27 cellular contexts compared by ENCODE assay signal in genomic region chr11:32340181-32340580, GRCh38.
DNase-seq lines count a peak whose midpoint lies in the region; ATAC-seq, FAIRE-seq and TF ChIP-seq lines count a peak whose summit lies in the region.
"Had no signal": no experiment of that assay in that cellular context is flagged by ENCODE, and none has a peak within 500 bp of the region (broad histone marks: within the 10 kb centered on the region; RNA-seq: fewer than 3 reads in every experiment).

No MANE protein-coding gene starts in this region.

- FAIRE-seq in A549 (lab: Jason Lieb, UNC) = no peak
- FAIRE-seq: GM12878, GM12892, GM18507 had no signal

- POLR2A ChIA-PET in A549 (lab: Yijun Ruan, JAX) = no interaction called here

- DNase-seq in A549 (ENCODE audit: low read depth in 1 of 2, low spot score in 1 of 2) (no peak), mesothelial cell of epicardium (ENCODE audit: low spot score in 2 of 2, unreplicated experiment in 2 of 2) (no peak), omental fat pad (ENCODE audit: low spot score) (no peak), uterus (no peak), HPDE6-E6E7 (ENCODE audit: extremely low spot score) (no peak)
- DNase-seq: ACHN; BE2C; C1 segment of cervical spinal cord; CD4-positive, alpha-beta memory T cell; CD4-positive, CD25-positive, alpha-beta regulatory T cell; CD8-positive, alpha-beta memory T cell; COR-L47; DMS 273 treated with DMSO at 0.1 percent for 48 hours; DMS153; DMS53; DMS79; DND-41; EL; GDM1 had no signal

- no peak for TF ChIP-seq CTCF in A549 (IDR thresholded peaks at IDR 0.05)
- no peak for TF ChIP-seq CTCF in mesothelial cell of epicardium (IDR thresholded peaks at IDR 0.05; ENCODE audit: unreplicated experiment)
- TF ChIP-seq CTCF in omental fat pad (IDR thresholded peaks at IDR 0.05) = no peak
- no peak for TF ChIP-seq CTCF in uterus (IDR thresholded peaks at IDR 0.05)

- H3K4me1 ChIP-seq in A549 (peaks cover 9% of the 10 kb centered on the region; the same call in 2 of the 3 replicates), uterus (peaks cover 0 to 4% of the 10 kb centered on the region in 2 donors)
- H3K4me1 ChIP-seq: BE2C had no signal

- no peaks in the 10 kb centered on the region for H3K9me3 Mint-ChIP-seq in mesothelial cell of epicardium
- H3K9me3 Mint-ChIP-seq: CD4-positive, alpha-beta memory T cell; CD8-positive, alpha-beta memory T cell had no signal

- H3K27ac Mint-ChIP-seq in mesothelial cell of epicardium = peak overlapping the region; percentile 58
- H3K27ac Mint-ChIP-seq: CD14-positive monocyte; CD4-positive, alpha-beta memory T cell; CD4-positive, CD25-positive, alpha-beta regulatory T cell; CD8-positive, alpha-beta memory T cell had no signal

- H3K9me3 ChIP-seq in A549 = no peaks in the 10 kb centered on the region
- no peaks in the 10 kb centered on the region for H3K9me3 ChIP-seq in uterus
- H3K9me3 ChIP-seq: BE2C had no signal

- TF ChIP-seq RAD21 in A549 (conservative IDR thresholded peaks at IDR 0.05 in 1 of 2, IDR thresholded peaks at IDR 0.05 in 1 of 2) = no peak

- H3K4me3 ChIP-seq in A549 = no peak overlapping the region
- no peak overlapping the region for H3K4me3 ChIP-seq in uterus
- H3K4me3 ChIP-seq: BLaER1, GM12878 had no signal

- TF ChIP-seq POLR2A in A549 (IDR thresholded peaks at IDR 0.05; ENCODE audit: low read length) (no peak), uterus (IDR thresholded peaks at IDR 0.05) (no peak)

- intact Hi-C loops in uterus (cut with DNase I; ENCODE audit: low total_unique reads) = no loop called here

- H3K36me3 ChIP-seq in uterus = no peaks in the 10 kb centered on the region
- H3K36me3 ChIP-seq: BE2C, BLaER1 had no signal

- no peak for TF ChIP-seq EP300 in A549 (IDR thresholded peaks at IDR 0.05)

- no peaks in the 10 kb centered on the region for H3K27me3 ChIP-seq in uterus
- H3K27me3 ChIP-seq: BE2C, BLaER1 had no signal

- no peak overlapping the region for H3K4me3 Mint-ChIP-seq in mesothelial cell of epicardium
- H3K4me3 Mint-ChIP-seq: CD14-positive monocyte; CD4-positive, alpha-beta memory T cell; CD4-positive, CD25-positive, alpha-beta regulatory T cell; CD8-positive, alpha-beta memory T cell had no signal

- WGBS in A549 (ENCODE audit: missing lambda C conversion rate) = 69% methylated on average over 3 of the region's 3 CpGs

- H3K27ac ChIP-seq in A549 (no peak overlapping the region; a peak in 1 of 6 replicates), uterus (peak overlapping the region; percentile 91 to 92)
- H3K27ac ChIP-seq: 22Rv1, BLaER1 had no signal

- no peaks in the 10 kb centered on the region for H3K36me3 Mint-ChIP-seq in mesothelial cell of epicardium
- H3K36me3 Mint-ChIP-seq: CD14-positive monocyte; CD4-positive, alpha-beta memory T cell; CD4-positive, CD25-positive, alpha-beta regulatory T cell; CD8-positive, alpha-beta memory T cell had no signal

- ATAC-seq in A549 (no peak), omental fat pad (ENCODE audit: low FRiP score) (peak; percentile 52), HG03571 (IDR thresholded peaks at IDR 0.05; ENCODE audit: unreplicated experiment) (no peak), GM19397 (IDR thresholded peaks at IDR 0.05; ENCODE audit: unreplicated experiment) (no peak)
- ATAC-seq: GM12878 had no signal

- peaks cover 61% of the 10 kb centered on the region for H3K4me1 Mint-ChIP-seq in mesothelial cell of epicardium
- H3K4me1 Mint-ChIP-seq: CD14-positive monocyte had no signal

- CTCF ChIA-PET in A549 (lab: Yijun Ruan, JAX) = interaction anchor here (0.6 to 3.9 kb wide), 2 partner anchors 16 to 102 kb away, joined by 3 to 20 read pairs; no protein-coding TSS in a partner anchor

- H3K27me3 Mint-ChIP-seq in mesothelial cell of epicardium (ENCODE audit: low read depth) = no peaks in the 10 kb centered on the region

- H3K4me2 ChIP-seq in A549 = peak overlapping the region; percentile 16; the same call in 1 of the 3 replicates
- H3K4me2 ChIP-seq: BLaER1 had no signal

TF ChIP-seq in A549, 52 proteins besides CTCF, POLR2A, EP300 and RAD21:
- TF ChIP-seq HOXB5 (CRISPR knock-in tag; IDR thresholded peaks at IDR 0.05) (no peak), KDM5A (IDR thresholded peaks at IDR 0.05) (no peak), ZFP36 (IDR thresholded peaks at IDR 0.05; ENCODE audit: borderline replicate concordance, partially characterized antibody) (no peak), CEBPB (IDR thresholded peaks at IDR 0.05) (no peak), E2F6 (IDR thresholded peaks at IDR 0.05; ENCODE audit: borderline replicate concordance, low read depth) (no peak), RFX5 (IDR thresholded peaks at IDR 0.05) (no peak), SMC3 (IDR thresholded peaks at IDR 0.05) (no peak), RARB (CRISPR knock-in tag; IDR thresholded peaks at IDR 0.05) (no peak), BCL3 (IDR thresholded peaks at IDR 0.05) (no peak), SREBF2 (IDR thresholded peaks at IDR 0.05) (no peak), TP53 (CRISPR knock-in tag; IDR thresholded peaks at IDR 0.05) (no peak), GATA3 (IDR thresholded peaks at IDR 0.05; ENCODE audit: borderline replicate concordance) (no peak), EHMT2 (IDR thresholded peaks at IDR 0.05; ENCODE audit: low read depth) (no peak), MYC (IDR thresholded peaks at IDR 0.05; ENCODE audit: borderline replicate concordance, low read length) (no peak), CHD2 (IDR thresholded peaks at IDR 0.05; ENCODE audit: low read length, partially characterized antibody) (no peak), CBX2 (IDR thresholded peaks at IDR 0.05; ENCODE audit: borderline replicate concordance, low read depth) (no peak), FOSB (CRISPR knock-in tag; IDR thresholded peaks at IDR 0.05) (no peak)

Comparison
In these comparisons a context has a peak if more than half of its experiments do, and no peak if none do; other contexts are left out.
1. H3K27ac ChIP-seq: peak in uterus (2 of 2); none in A549 (0 of 2).